15 cellular contexts compared by ENCODE assay signal in the genomic region with DNA sequence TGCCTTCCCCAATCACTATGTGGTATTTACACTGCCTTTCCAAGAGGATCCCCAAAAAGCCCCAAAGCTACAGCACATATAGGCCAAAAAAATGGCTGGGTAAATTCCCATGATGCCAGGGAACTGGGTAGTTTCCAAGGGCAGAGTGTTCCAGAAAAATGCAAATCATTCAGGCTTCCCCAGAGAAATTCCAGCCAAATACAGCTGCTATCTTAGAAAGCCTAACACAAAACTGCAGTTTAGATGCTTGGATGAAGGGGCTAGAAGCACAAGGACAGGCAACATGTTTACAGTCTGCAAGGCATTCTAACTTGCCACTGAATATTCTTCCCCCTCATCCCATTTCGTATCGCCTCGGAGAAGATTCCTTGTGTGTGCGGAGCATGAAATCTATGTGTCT. TPM values are rescaled to one million over a fixed set of nuclear protein-coding genes. Genes with fewer than 3 reads are reported as not detected.
DNase-seq lines count a peak whose midpoint lies in the region; ATAC-seq, FAIRE-seq and TF ChIP-seq lines count a peak whose summit lies in the region.
"Had no signal": no experiment of that assay in that cellular context is flagged by ENCODE, and none has a peak within 500 bp of the region (broad histone marks: within the 10 kb centered on the region; RNA-seq: fewer than 3 reads in every experiment).

No MANE protein-coding gene starts in this region.

- H3K4me1 Mint-ChIP-seq in activated T-cell treated with anti-CD3 and anti-CD28 coated beads, Interleukin-2, amount 50 U/mL, for 72 hours (ENCODE audit: low read depth) = peaks cover 80% of the 10 kb centered on the region

- no peak for DNase-seq in right cardiac atrium
- no peak for DNase-seq in Right ventricle myocardium superior
- DNase-seq in activated T-cell treated with anti-CD3 and anti-CD28 coated beads, Interleukin-2, amount 50 U/mL, for 72 hours = no peak
- DNase-seq in medulla oblongata (ENCODE audit: extremely low spot score) = peak; percentile 33
- DNase-seq in uterus = no peak
- no peak for DNase-seq in SW 1271 (lab: John Stamatoyannopoulos, UW)
- DNase-seq in posterior vena cava (ENCODE audit: low spot score) = no peak
- no peak for DNase-seq in kidney
- DNase-seq: activated CD4-positive, CD25-positive, alpha-beta regulatory T cell; activated effector memory CD4-positive, alpha-beta T cell treated with anti-CD3 and anti-CD28 coated beads, Interleukin-2, amount 50 U/mL, for 16 hours; MG63; stimulated activated CD4-positive, alpha-beta T cell treated with anti-CD3 and anti-CD28 coated beads, Interleukin-15, amount 100 ng/mL, for 24 hours had no signal

- ATAC-seq in right cardiac atrium = no peak
- ATAC-seq in Right ventricle myocardium superior (ENCODE audit: poor library complexity) = no peak
- ATAC-seq in activated T-cell treated with anti-CD3 and anti-CD28 coated beads, Interleukin-2, amount 50 U/mL, for 72 hours (replicated peaks in 1 of 2) = no peak

- TF ChIP-seq POLR2A in uterus (IDR thresholded peaks at IDR 0.05) = no peak

- H3K27ac Mint-ChIP-seq in activated T-cell treated with anti-CD3 and anti-CD28 coated beads, Interleukin-2, amount 50 U/mL, for 72 hours = peak overlapping the region; percentile 66

- intact Hi-C loops in right cardiac atrium (cut with DNase I) = loop anchor here in 3 of 4 donors (10.0 kb wide), 5 partner anchors 75 to 255 kb away; no protein-coding TSS in a partner anchor
- intact Hi-C loops in Right ventricle myocardium superior (cut with DNase I) = loop anchor here (10.0 kb wide), 1 partner anchor 75 kb away; no protein-coding TSS in a partner anchor
- intact Hi-C loops in uterus (cut with DNase I; ENCODE audit: low total_unique reads) = no loop called here
- intact Hi-C loops in posterior vena cava (cut with DNase I) = loop anchor here in 1 of 2 donors (10.0 kb wide), 1 partner anchor 595 kb away; no protein-coding TSS in a partner anchor
- intact Hi-C loops in kidney (cut with DNase I) = no loop called here

- 63% methylated on average over 4 of the region's 4 CpGs for WGBS in right cardiac atrium

- TF ChIP-seq CTCF in uterus (IDR thresholded peaks at IDR 0.05) (no peak), kidney (IDR thresholded peaks at IDR 0.05; ENCODE audit: borderline replicate concordance, extremely low read depth, insufficient read depth) (no peak)

- no peaks in the 10 kb centered on the region for H3K27me3 Mint-ChIP-seq in activated T-cell treated with anti-CD3 and anti-CD28 coated beads, Interleukin-2, amount 50 U/mL, for 72 hours (ENCODE audit: low read depth)

- no peaks in the 10 kb centered on the region for H3K9me3 ChIP-seq in right cardiac atrium (ENCODE audit: control insufficient read depth, low read length)
- H3K9me3 ChIP-seq in uterus = no peaks in the 10 kb centered on the region
- H3K9me3 ChIP-seq in kidney (ENCODE audit: control insufficient read depth in 1 of 2, low read length in 2 of 2) = no peaks in the 10 kb centered on the region
- H3K9me3 ChIP-seq: MG63, neutrophil had no signal

- H3K9me3 Mint-ChIP-seq in activated T-cell treated with anti-CD3 and anti-CD28 coated beads, Interleukin-2, amount 50 U/mL, for 72 hours = peaks cover 0 to 4% of the 10 kb centered on the region in 2 donors

- H3K4me1 ChIP-seq in right cardiac atrium (ENCODE audit: control insufficient read depth, insufficient read depth, low read length) (peaks cover 12% of the 10 kb centered on the region), uterus (no peaks in the 10 kb centered on the region), kidney (ENCODE audit: control insufficient read depth in 1 of 2, insufficient read depth in 1 of 2, low read depth in 1 of 2, low read length in 2 of 2) (peaks cover 13 to 35% of the 10 kb centered on the region in 2 donors)

- H3K9ac ChIP-seq in kidney (ENCODE audit: low read length in 2 of 2) = no peak overlapping the region

- no peak overlapping the region for H3K27ac ChIP-seq in right cardiac atrium (ENCODE audit: low read length)
- peak overlapping the region; percentile 100 for H3K27ac ChIP-seq in uterus
- no peak overlapping the region for H3K27ac ChIP-seq in kidney (ENCODE audit: low read depth in 2 of 2, low read length in 2 of 2)
- H3K27ac ChIP-seq: C4-2B, neutrophil had no signal

- H3K4me3 Mint-ChIP-seq in activated T-cell treated with anti-CD3 and anti-CD28 coated beads, Interleukin-2, amount 50 U/mL, for 72 hours = peak overlapping the region; percentile 60 to 84

- peaks cover 16 to 40% of the 10 kb centered on the region in 2 donors for H3K36me3 Mint-ChIP-seq in activated T-cell treated with anti-CD3 and anti-CD28 coated beads, Interleukin-2, amount 50 U/mL, for 72 hours (ENCODE audit: insufficient read depth in 2 of 2)

- no peak for FAIRE-seq in kidney (lab: Jason Lieb, UNC)
- FAIRE-seq: colon had no signal

- H3K36me3 ChIP-seq in uterus (no peaks in the 10 kb centered on the region), kidney (ENCODE audit: control insufficient read depth in 1 of 2, insufficient read depth in 2 of 2, low read length in 2 of 2) (no peaks in the 10 kb centered on the region)
- H3K36me3 ChIP-seq: MG63, neutrophil had no signal

- H3K4me3 ChIP-seq in right cardiac atrium (ENCODE audit: low read length) = peak overlapping the region; percentile 11
- H3K4me3 ChIP-seq in uterus = peak overlapping the region in 1 of 2 donors; percentile 18
- no peak overlapping the region for H3K4me3 ChIP-seq in kidney (ENCODE audit: low read length in 2 of 2)
- H3K4me3 ChIP-seq: MG63 had no signal

- H3K27me3 ChIP-seq in right cardiac atrium (ENCODE audit: control insufficient read depth, insufficient read depth) (no peaks in the 10 kb centered on the region), uterus (no peaks in the 10 kb centered on the region)
- H3K27me3 ChIP-seq: MG63 had no signal

RNA-seq across cellular contexts. Expression of gene FOXO1, which starts 6.2 kb away (rescaled TPM):
- 10 to 100 TPM; 21.0 to 33.6 (median 24.5) TPM for total RNA-seq in right cardiac atrium
- polyA plus RNA-seq in right cardiac atrium = 7.1 TPM
- total RNA-seq in Right ventricle myocardium superior = 14.4 TPM
- total RNA-seq in activated T-cell treated with anti-CD3 and anti-CD28 coated beads, Interleukin-2, amount 50 U/mL, for 72 hours = 10 to 100 TPM; 47.0 to 56.9 TPM
- 100 to 1,000 TPM in 1 of 4 donors, 10 to 100 TPM in 3; 46.8 to 130 (median 60.9) TPM for total RNA-seq in uterus
- total RNA-seq in posterior vena cava = 10 to 100 TPM; 34.4 to 42.5 TPM
- 54.6 TPM for total RNA-seq in kidney
- 8.6 TPM for polyA plus RNA-seq in kidney (ENCODE audit: insufficient read depth, low read depth, low replicate concordance)

Comparison
In these comparisons a context has a peak if more than half of its experiments do, and no peak if none do; other contexts are left out.
1. H3K27ac ChIP-seq: peak in uterus (2 of 2); none in right cardiac atrium (single experiment) and kidney (0 of 2).
2. intact Hi-C loops: an anchor here in right cardiac atrium (10.0 kb wide) and Right ventricle myocardium superior (10.0 kb wide); none called in uterus and kidney.